18 cellular contexts compared by ENCODE assay signal in the genomic region with DNA sequence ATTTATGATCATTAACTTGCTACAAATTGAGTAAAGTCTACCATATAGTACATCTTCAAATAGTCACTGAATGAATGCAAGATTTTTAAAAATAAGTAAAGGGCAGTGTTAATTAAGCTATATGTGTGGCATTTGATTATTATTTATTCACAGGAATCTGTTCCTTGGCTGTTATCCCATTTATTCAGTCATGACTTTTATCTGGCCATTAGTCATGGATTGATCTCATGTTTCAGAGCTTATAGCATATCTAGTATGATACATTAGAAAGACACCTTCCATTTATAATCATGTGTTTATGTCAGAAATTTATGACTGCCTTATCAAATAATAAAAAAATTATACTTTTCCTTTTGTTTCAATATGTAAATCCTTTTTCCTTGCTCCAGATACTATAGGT.
"Had no signal": no experiment of that assay in that cellular context is flagged by ENCODE, and none has a peak within 500 bp of the region (broad histone marks: within the 10 kb centered on the region; RNA-seq: fewer than 3 reads in every experiment).

No MANE protein-coding gene starts in this region.

- ATAC-seq: activated CD8-positive, alpha-beta T cell treated with anti-CD3 and anti-CD28 coated beads, Interleukin-2, amount 10 ng/mL, durations not matched to agents 7 days and 5 days; body of pancreas; left colon; mucosa of descending colon; natural killer cell; T-cell had no signal

- H3K36me3 ChIP-seq: WERI-Rb-1 had no signal

- H3K27ac ChIP-seq: body of pancreas, WERI-Rb-1 had no signal

- H3K4me1 ChIP-seq: body of pancreas had no signal

- H3K4me3 ChIP-seq: body of pancreas, lung, mucosa of descending colon had no signal

- H3K9me3 ChIP-seq: body of pancreas, mucosa of descending colon had no signal

- H3K27me3 ChIP-seq: body of pancreas had no signal

- DNase-seq: activated CD4-positive, alpha-beta T cell treated with anti-CD3 and anti-CD28 coated beads for 4 hours; activated CD8-positive, alpha-beta memory T cell treated with anti-CD3 and anti-CD28 coated beads, Interleukin-2, amount 50 U/mL, for 48 hours; activated CD8-positive, alpha-beta T cell treated with anti-CD3 and anti-CD28 coated beads, Interleukin-2, amount 10 ng/mL, durations not matched to agents 7 days and 5 days; activated naive CD4-positive, alpha-beta T cell treated with anti-CD3 and anti-CD28 coated beads for 36 hours; body of pancreas; cerebellar nuclear complex; glutamatergic neuron; left colon; mucosa of descending colon; natural killer cell; posterior cingulate gyrus; right cardiac atrium; stimulated activated CD4-positive, alpha-beta T cell treated with anti-CD3 and anti-CD28 coated beads, Interleukin-2, amount 100 ng/mL, for 24 hours; stimulated activated naive CD4-positive, alpha-beta T cell; T-cell; T1000; WERI-Rb-1 had no signal
